ENCODE assay signal across 10 cellular contexts in genomic region chr5:93342563-93343061, GRCh38.
DNase-seq lines count a peak whose midpoint lies in the region; ATAC-seq and TF ChIP-seq lines count a peak whose summit lies in the region.
"Had no signal": no experiment of that assay in that cellular context is flagged by ENCODE, and none has a peak within 500 bp of the region (broad histone marks: within the 10 kb centered on the region; RNA-seq: fewer than 3 reads in every experiment).

No MANE protein-coding gene starts in this region.

- H4K20me1 ChIP-seq in IMR-90 (ENCODE audit: insufficient read depth, low read length): no peaks in the 10 kb centered on the region

- 0 out of 2 replicates have a peak overlapping the region, but pooled peaks have one; percentile 18 for H3K18ac ChIP-seq in IMR-90 (ENCODE audit: low read depth, low read length)

- H2AFZ ChIP-seq in IMR-90 (replicated peaks; ENCODE audit: low read length, poor library complexity): peak overlapping the region; percentile 44

- TF ChIP-seq EP300 in suprapubic skin (IDR thresholded peaks at IDR 0.05): no peak

- peak overlapping the region; percentile 20; the same call in 1 of the 2 replicates for H3K4ac ChIP-seq in IMR-90 (ENCODE audit: low read depth, low read length)

- H3K27ac ChIP-seq in IMR-90 (ENCODE audit: insufficient read depth, low read length) (no peak overlapping the region), suprapubic skin (no peak overlapping the region), Peyer's patch (no peak overlapping the region)

- intact Hi-C loops in IMR-90 (cut with micrococcal nuclease): no loop called here

- 0 out of 2 replicates have a peak, but pooled peaks cover under 1% of the 10 kb centered on the region for H3K9me1 ChIP-seq in IMR-90 (ENCODE audit: insufficient read depth, low read length)

- dilution Hi-C loops in IMR-90 (cut with HindIII; ENCODE audit: low sequenced_read_pairs, unreplicated experiment): no loop called here

- H3K79me1 ChIP-seq in IMR-90 (ENCODE audit: low read depth in 1 of 2, low read length in 2 of 2): no peaks in the 10 kb centered on the region

- no peak for TF ChIP-seq RAD21 in IMR-90 (IDR thresholded peaks at IDR 0.05; ENCODE audit: low read length)

- H3K27me3 ChIP-seq in IMR-90 (ENCODE audit: control insufficient read depth, insufficient read depth, low read length) (no peaks in the 10 kb centered on the region), suprapubic skin (no peaks in the 10 kb centered on the region), Peyer's patch (no peaks in the 10 kb centered on the region)

- H3K4me2 ChIP-seq in IMR-90 (ENCODE audit: low read depth, low read length): no peak overlapping the region

- H4K5ac ChIP-seq in IMR-90 (ENCODE audit: low read depth, low read length): no peak overlapping the region

- POLR2A ChIA-PET in IMR-90 (lab: Charles Lee; ENCODE audit: unreplicated experiment): no interaction called here

- H3K4me1 ChIP-seq in IMR-90 (ENCODE audit: control insufficient read depth, insufficient read depth, low read length) (no peaks in the 10 kb centered on the region; the same call in 1 of the 2 replicates), suprapubic skin (no peaks in the 10 kb centered on the region), Peyer's patch (no peaks in the 10 kb centered on the region)

- no peak overlapping the region; the same call in 1 of the 2 replicates for H2BK20ac ChIP-seq in IMR-90 (ENCODE audit: low read depth, low read length)

- 47% methylated on average over 3 of the region's 6 CpGs; no CpG with 5 or more reads in 1 of the 2 experiments for WGBS in IMR-90 (ENCODE audit: extremely low coverage in 2 of 2, insufficient read length in 1 of 2), 2 experiments
- WGBS in suprapubic skin: 61% methylated on average over 6 of the region's 6 CpGs

- H4K8ac ChIP-seq in IMR-90 (ENCODE audit: low read depth in 2 of 2, low read length in 2 of 2): 0 out of 4 replicates have a peak overlapping the region, but pooled peaks of 1 of the 2 experiments have one; percentile 3

- H3K56ac ChIP-seq in IMR-90 (ENCODE audit: extremely low read depth, insufficient read depth, low read length): no peak overlapping the region

- TF ChIP-seq POLR2A in IMR-90 (IDR thresholded peaks at IDR 0.05; ENCODE audit: low read depth, low read length) (no peak), suprapubic skin (IDR thresholded peaks at IDR 0.05) (no peak), Peyer's patch (IDR thresholded peaks at IDR 0.05) (no peak)

- H2AK9ac ChIP-seq in IMR-90 (replicated peaks; ENCODE audit: low read depth, low read length, poor library complexity): no peak overlapping the region

- ATAC-seq in GM18909 (IDR thresholded peaks at IDR 0.05; ENCODE audit: poor library complexity, unreplicated experiment) (peak; percentile 73), GM21723 (IDR thresholded peaks at IDR 0.05; ENCODE audit: unreplicated experiment) (peak; percentile 77), IMR-90 (ENCODE audit: low read depth) (no peak)

- no peak overlapping the region for H3K14ac ChIP-seq in IMR-90 (replicated peaks; ENCODE audit: low read depth, low read length)

- H2BK15ac ChIP-seq in IMR-90 (ENCODE audit: low read depth, low read length): peak overlapping the region; percentile 38; the same call in 1 of the 3 replicates

- no peak overlapping the region for H3K4me3 ChIP-seq in IMR-90 (ENCODE audit: insufficient read depth, low read depth, low read length)
- no peak overlapping the region for H3K4me3 ChIP-seq in suprapubic skin
- no peak overlapping the region for H3K4me3 ChIP-seq in Peyer's patch

- BruUV-seq in IMR-90 (replicated peaks; lab: Mats Ljungman, UMichigan): no TSS peak

- H4K91ac ChIP-seq in IMR-90 (ENCODE audit: insufficient read depth, low read depth, low read length): no peak overlapping the region

- H2BK120ac ChIP-seq in IMR-90 (ENCODE audit: low read depth, low read length): no peak overlapping the region

- no peak overlapping the region for H3K9ac ChIP-seq in IMR-90 (ENCODE audit: low read depth, low read length)

- in situ Hi-C loops in IMR-90 (cut with MboI; ENCODE audit: low sequenced_read_pairs): no loop called here

- no peak overlapping the region for H3K23ac ChIP-seq in IMR-90 (ENCODE audit: low read depth, low read length)

- H2BK5ac ChIP-seq in IMR-90 (ENCODE audit: low read depth, low read length, poor library complexity, severe bottlenecking): no peak overlapping the region

- H3K36me3 ChIP-seq in IMR-90 (ENCODE audit: control insufficient read depth, insufficient read depth, low read length): no peaks in the 10 kb centered on the region
- no peaks in the 10 kb centered on the region for H3K36me3 ChIP-seq in suprapubic skin
- H3K36me3 ChIP-seq in Peyer's patch: no peaks in the 10 kb centered on the region

- H3K9me3 ChIP-seq in IMR-90 (ENCODE audit: control insufficient read depth, insufficient read depth, low read length): no peaks in the 10 kb centered on the region; the same call in 1 of the 2 replicates
- H3K9me3 ChIP-seq in suprapubic skin: no peaks in the 10 kb centered on the region
- H3K9me3 ChIP-seq in Peyer's patch: no peaks in the 10 kb centered on the region

- TF ChIP-seq CTCF in IMR-90 (conservative IDR thresholded peaks at IDR 0.05; ENCODE audit: low read depth, low read length) (no peak), suprapubic skin (IDR thresholded peaks at IDR 0.05) (no peak), Peyer's patch (IDR thresholded peaks at IDR 0.05) (no peak)

- peak overlapping the region; percentile 45 for H2AK5ac ChIP-seq in IMR-90 (ENCODE audit: low read depth, low read length)

- CTCF ChIA-PET in IMR-90 (lab: Yijun Ruan, JAX): no interaction called here

- DNase-seq in IMR-90: no peak
- peak; percentile 11 for DNase-seq in occipital lobe (lab: John Stamatoyannopoulos, UW)
- no peak for DNase-seq in NK-92 treated with Interleukin-12 subunit alpha and Interleukin-12 subunit beta, amount 100 ng/mL, for 24 hours (lab: John Stamatoyannopoulos, UW)
- no peak for DNase-seq in suprapubic skin (ENCODE audit: low spot score in 2 of 2)
- DNase-seq in Peyer's patch: no peak
- DNase-seq: cerebellar nuclear complex, NCI-H1105, SW 1271 had no signal

TF ChIP-seq in IMR-90, 13 proteins besides CTCF, POLR2A, EP300 and RAD21:
- no peak for TF ChIP-seq MAZ (IDR thresholded peaks at IDR 0.05; ENCODE audit: borderline replicate concordance, low read depth, low read length)
- no peak for TF ChIP-seq RCOR1 (IDR thresholded peaks at IDR 0.05; ENCODE audit: insufficient replicate concordance, low read length)
- no peak for TF ChIP-seq RFX5 (IDR thresholded peaks at IDR 0.05; ENCODE audit: low read depth, low read length)
- TF ChIP-seq CHD1 (IDR thresholded peaks at IDR 0.05; ENCODE audit: low read depth, low read length): no peak
- no peak for TF ChIP-seq MXI1 (IDR thresholded peaks at IDR 0.05; ENCODE audit: borderline replicate concordance, low read depth, low read length)
- TF ChIP-seq MAFK (IDR thresholded peaks at IDR 0.05; ENCODE audit: low read depth, low read length): no peak
- TF ChIP-seq SMC3 (IDR thresholded peaks at IDR 0.05; ENCODE audit: low read depth, low read length): no peak
- no peak for TF ChIP-seq BHLHE40 (IDR thresholded peaks at IDR 0.05; ENCODE audit: low read depth, low read length)
- no peak for TF ChIP-seq CEBPB (IDR thresholded peaks at IDR 0.05; ENCODE audit: low read depth, low read length)
- no peak for TF ChIP-seq FOS (IDR thresholded peaks at IDR 0.05; ENCODE audit: low read depth, low read length)
- no peak for TF ChIP-seq ELK1 (IDR thresholded peaks at IDR 0.05; ENCODE audit: borderline replicate concordance, low read depth, low read length)
- no peak for TF ChIP-seq NFE2L2 (IDR thresholded peaks at IDR 0.05; ENCODE audit: low read depth, low read length)
- no peak for TF ChIP-seq USF2 (IDR thresholded peaks at IDR 0.05; ENCODE audit: low read depth, low read length)
